1 cellular context compared by ENCODE assay signal in the genomic region with DNA sequence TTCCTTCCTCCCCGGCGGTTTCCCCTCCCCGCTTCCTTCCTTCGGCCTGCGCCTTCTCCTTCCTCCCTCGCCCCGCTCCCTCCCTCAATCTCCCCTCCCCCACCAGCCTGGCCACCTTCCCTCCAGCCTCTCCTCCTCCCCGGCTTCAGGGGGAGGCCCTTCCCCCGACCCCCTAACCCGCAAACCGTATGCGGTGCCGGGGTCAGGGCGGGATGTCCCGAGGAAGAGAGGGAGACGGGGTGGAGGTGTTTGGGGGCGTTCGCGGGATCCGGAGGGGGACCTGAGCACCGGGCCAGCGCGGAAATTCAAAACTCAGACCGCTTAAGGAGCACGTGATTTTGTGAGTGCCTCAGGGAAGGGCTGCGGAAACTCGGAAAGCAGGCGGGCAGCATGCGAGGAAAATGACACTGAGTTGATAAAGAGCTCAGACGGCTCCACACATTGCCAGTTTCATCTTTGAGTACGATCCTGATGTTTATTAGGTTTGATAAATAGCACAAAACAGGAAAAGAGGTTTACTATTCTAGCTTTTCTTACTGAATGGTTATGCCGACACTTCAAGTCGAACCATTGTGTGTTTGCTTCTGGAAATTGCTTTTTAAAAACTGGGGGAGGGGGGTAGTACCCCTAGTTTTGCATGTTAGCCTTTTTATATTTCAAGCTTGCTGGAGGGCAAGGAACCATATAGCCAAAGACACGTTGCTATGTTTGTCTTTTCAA.
TF ChIP-seq lines count a peak whose summit lies in the region.

No MANE protein-coding gene starts in this region.

TF ChIP-seq in SK-N-SH, 30 proteins besides CTCF, POLR2A, EP300 and RAD21 (continued from another document):
- TF ChIP-seq, protein P1, sequence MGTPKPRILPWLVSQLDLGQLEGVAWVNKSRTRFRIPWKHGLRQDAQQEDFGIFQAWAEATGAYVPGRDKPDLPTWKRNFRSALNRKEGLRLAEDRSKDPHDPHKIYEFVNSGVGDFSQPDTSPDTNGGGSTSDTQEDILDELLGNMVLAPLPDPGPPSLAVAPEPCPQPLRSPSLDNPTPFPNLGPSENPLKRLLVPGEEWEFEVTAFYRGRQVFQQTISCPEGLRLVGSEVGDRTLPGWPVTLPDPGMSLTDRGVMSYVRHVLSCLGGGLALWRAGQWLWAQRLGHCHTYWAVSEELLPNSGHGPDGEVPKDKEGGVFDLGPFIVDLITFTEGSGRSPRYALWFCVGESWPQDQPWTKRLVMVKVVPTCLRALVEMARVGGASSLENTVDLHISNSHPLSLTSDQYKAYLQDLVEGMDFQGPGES (IDR thresholded peaks at IDR 0.05; ENCODE audit: low read depth, low read length): no peak
- TF ChIP-seq TEAD4 (IDR thresholded peaks at IDR 0.05; ENCODE audit: borderline replicate concordance, insufficient read depth): no peak
- no peak for TF ChIP-seq ELF1 (IDR thresholded peaks at IDR 0.05)
- peak; percentile 14; the same call in 1 of the 2 replicates for TF ChIP-seq GABPA (IDR thresholded peaks at IDR 0.05; ENCODE audit: low read depth)
- TF ChIP-seq YY1 (IDR thresholded peaks at IDR 0.05; ENCODE audit: low read depth): no peak
- TF ChIP-seq MEF2A (IDR thresholded peaks at IDR 0.05; ENCODE audit: borderline replicate concordance, low read depth): no peak
- peak; percentile 30; the same call in 1 of the 2 replicates for TF ChIP-seq FOXJ3 (CRISPR knock-in tag; IDR thresholded peaks at IDR 0.05)
- TF ChIP-seq EZH2phosphoT487 (IDR thresholded peaks at IDR 0.05; ENCODE audit: borderline replicate concordance, low read depth): no peak
- TF ChIP-seq, protein P2, sequence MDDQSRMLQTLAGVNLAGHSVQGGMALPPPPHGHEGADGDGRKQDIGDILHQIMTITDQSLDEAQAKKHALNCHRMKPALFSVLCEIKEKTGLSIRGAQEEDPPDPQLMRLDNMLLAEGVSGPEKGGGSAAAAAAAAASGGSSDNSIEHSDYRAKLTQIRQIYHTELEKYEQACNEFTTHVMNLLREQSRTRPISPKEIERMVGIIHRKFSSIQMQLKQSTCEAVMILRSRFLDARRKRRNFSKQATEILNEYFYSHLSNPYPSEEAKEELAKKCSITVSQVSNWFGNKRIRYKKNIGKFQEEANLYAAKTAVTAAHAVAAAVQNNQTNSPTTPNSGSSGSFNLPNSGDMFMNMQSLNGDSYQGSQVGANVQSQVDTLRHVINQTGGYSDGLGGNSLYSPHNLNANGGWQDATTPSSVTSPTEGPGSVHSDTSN (IDR thresholded peaks at IDR 0.05): no peak
- no peak for TF ChIP-seq RFX5 (IDR thresholded peaks at IDR 0.05; ENCODE audit: low read length)
- TF ChIP-seq, protein P3, sequence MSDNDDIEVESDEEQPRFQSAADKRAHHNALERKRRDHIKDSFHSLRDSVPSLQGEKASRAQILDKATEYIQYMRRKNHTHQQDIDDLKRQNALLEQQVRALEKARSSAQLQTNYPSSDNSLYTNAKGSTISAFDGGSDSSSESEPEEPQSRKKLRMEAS (IDR thresholded peaks at IDR 0.05; ENCODE audit: low read depth): peak; percentile 96
- TF ChIP-seq JUND (IDR thresholded peaks at IDR 0.05): no peak
- no peak for TF ChIP-seq FOXM1 (IDR thresholded peaks at IDR 0.05; ENCODE audit: low read depth)
- TF ChIP-seq, protein P4, sequence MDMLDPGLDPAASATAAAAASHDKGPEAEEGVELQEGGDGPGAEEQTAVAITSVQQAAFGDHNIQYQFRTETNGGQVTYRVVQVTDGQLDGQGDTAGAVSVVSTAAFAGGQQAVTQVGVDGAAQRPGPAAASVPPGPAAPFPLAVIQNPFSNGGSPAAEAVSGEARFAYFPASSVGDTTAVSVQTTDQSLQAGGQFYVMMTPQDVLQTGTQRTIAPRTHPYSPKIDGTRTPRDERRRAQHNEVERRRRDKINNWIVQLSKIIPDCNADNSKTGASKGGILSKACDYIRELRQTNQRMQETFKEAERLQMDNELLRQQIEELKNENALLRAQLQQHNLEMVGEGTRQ (IDR thresholded peaks at IDR 0.05; ENCODE audit: borderline replicate concordance, low read depth, low read length): peak; percentile 13; the same call in 1 of the 2 replicates
- no peak for TF ChIP-seq SMC3 (IDR thresholded peaks at IDR 0.05; ENCODE audit: low read depth, low read length)
- TF ChIP-seq NFIC (IDR thresholded peaks at IDR 0.05; ENCODE audit: borderline replicate concordance): no peak
- no peak for TF ChIP-seq FOSL2 (IDR thresholded peaks at IDR 0.05; ENCODE audit: borderline replicate concordance, low read depth)
- TF ChIP-seq, protein P5, sequence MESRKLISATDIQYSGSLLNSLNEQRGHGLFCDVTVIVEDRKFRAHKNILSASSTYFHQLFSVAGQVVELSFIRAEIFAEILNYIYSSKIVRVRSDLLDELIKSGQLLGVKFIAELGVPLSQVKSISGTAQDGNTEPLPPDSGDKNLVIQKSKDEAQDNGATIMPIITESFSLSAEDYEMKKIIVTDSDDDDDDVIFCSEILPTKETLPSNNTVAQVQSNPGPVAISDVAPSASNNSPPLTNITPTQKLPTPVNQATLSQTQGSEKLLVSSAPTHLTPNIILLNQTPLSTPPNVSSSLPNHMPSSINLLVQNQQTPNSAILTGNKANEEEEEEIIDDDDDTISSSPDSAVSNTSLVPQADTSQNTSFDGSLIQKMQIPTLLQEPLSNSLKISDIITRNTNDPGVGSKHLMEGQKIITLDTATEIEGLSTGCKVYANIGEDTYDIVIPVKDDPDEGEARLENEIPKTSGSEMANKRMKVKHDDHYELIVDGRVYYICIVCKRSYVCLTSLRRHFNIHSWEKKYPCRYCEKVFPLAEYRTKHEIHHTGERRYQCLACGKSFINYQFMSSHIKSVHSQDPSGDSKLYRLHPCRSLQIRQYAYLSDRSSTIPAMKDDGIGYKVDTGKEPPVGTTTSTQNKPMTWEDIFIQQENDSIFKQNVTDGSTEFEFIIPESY (IDR thresholded peaks at IDR 0.05; ENCODE audit: borderline replicate concordance, low read depth): no peak
- TF ChIP-seq GATA2 (CRISPR knock-in tag; IDR thresholded peaks at IDR 0.05): no peak
- no peak for TF ChIP-seq RXRA (IDR thresholded peaks at IDR 0.05; ENCODE audit: borderline replicate concordance, low read depth)
- TF ChIP-seq POLR2AphosphoS5 (IDR thresholded peaks at IDR 0.05; ENCODE audit: low read depth, low read length): 0 out of 2 replicates have a peak, but pooled peaks have one; percentile 1
- peak; percentile 95; the same call in 1 of the 2 replicates for TF ChIP-seq SIN3A (IDR thresholded peaks at IDR 0.05; ENCODE audit: borderline replicate concordance, low read depth, low read length)
- TF ChIP-seq, protein P6, sequence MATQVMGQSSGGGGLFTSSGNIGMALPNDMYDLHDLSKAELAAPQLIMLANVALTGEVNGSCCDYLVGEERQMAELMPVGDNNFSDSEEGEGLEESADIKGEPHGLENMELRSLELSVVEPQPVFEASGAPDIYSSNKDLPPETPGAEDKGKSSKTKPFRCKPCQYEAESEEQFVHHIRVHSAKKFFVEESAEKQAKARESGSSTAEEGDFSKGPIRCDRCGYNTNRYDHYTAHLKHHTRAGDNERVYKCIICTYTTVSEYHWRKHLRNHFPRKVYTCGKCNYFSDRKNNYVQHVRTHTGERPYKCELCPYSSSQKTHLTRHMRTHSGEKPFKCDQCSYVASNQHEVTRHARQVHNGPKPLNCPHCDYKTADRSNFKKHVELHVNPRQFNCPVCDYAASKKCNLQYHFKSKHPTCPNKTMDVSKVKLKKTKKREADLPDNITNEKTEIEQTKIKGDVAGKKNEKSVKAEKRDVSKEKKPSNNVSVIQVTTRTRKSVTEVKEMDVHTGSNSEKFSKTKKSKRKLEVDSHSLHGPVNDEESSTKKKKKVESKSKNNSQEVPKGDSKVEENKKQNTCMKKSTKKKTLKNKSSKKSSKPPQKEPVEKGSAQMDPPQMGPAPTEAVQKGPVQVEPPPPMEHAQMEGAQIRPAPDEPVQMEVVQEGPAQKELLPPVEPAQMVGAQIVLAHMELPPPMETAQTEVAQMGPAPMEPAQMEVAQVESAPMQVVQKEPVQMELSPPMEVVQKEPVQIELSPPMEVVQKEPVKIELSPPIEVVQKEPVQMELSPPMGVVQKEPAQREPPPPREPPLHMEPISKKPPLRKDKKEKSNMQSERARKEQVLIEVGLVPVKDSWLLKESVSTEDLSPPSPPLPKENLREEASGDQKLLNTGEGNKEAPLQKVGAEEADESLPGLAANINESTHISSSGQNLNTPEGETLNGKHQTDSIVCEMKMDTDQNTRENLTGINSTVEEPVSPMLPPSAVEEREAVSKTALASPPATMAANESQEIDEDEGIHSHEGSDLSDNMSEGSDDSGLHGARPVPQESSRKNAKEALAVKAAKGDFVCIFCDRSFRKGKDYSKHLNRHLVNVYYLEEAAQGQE (IDR thresholded peaks at IDR 0.05; ENCODE audit: low read depth, low read length): no peak
- 0 out of 2 replicates have a peak, but pooled peaks have one; percentile 6 for TF ChIP-seq TAF1 (IDR thresholded peaks at IDR 0.05; ENCODE audit: borderline replicate concordance, low read depth, low read length)
- TF ChIP-seq TCF12 (IDR thresholded peaks at IDR 0.05): no peak
